8 cellular contexts compared by ENCODE assay signal in genomic region chr2:47225061-47225783, GRCh38. TPM values are rescaled to one million over a fixed set of nuclear protein-coding genes. Genes with fewer than 3 reads are reported as not detected.
A peak's percentile ranks its signal among the peaks of the same experiment; 100 is the strongest.
DNase-seq lines count a peak whose midpoint lies in the region; ATAC-seq and TF ChIP-seq lines count a peak whose summit lies in the region.

No MANE protein-coding gene starts in this region.

- CTCF ChIA-PET in mammary epithelial cell (lab: Charles Lee; ENCODE audit: low non-redundant PET), result no interaction called here

- ATAC-seq in lung (ENCODE audit: insufficient read depth, low FRiP score), result peak; percentile 29
- no peak for ATAC-seq in GM21529 (IDR thresholded peaks at IDR 0.05; ENCODE audit: unreplicated experiment)

- H3K27ac ChIP-seq in mammary epithelial cell (ENCODE audit: insufficient read depth, low read depth, low read length) (no peak overlapping the region), lung (ENCODE audit: low read depth in 1 of 2, low read length in 1 of 2) (peak overlapping the region in 1 of 2 donors; percentile 17)

- H3K4me3 ChIP-seq in BE2C (ENCODE audit: low read depth, low read length) (no peak overlapping the region), mammary epithelial cell (replicated peaks in 1 of 3; ENCODE audit: insufficient read depth in 1 of 3, low read depth in 2 of 3, low read length in 3 of 3) (no peak overlapping the region), lung (no peak overlapping the region)

- no peak for TF ChIP-seq CTCF in BE2C (IDR thresholded peaks at IDR 0.05; ENCODE audit: low read depth, low read length)
- no peak for TF ChIP-seq CTCF in mammary epithelial cell (conservative IDR thresholded peaks at IDR 0.05 in 1 of 2, IDR thresholded peaks at IDR 0.05 in 1 of 2; ENCODE audit: extremely low read depth in 1 of 2, insufficient read depth in 1 of 2, low read depth in 1 of 2, low read length in 2 of 2)
- no peak for TF ChIP-seq CTCF in lung (IDR thresholded peaks at IDR 0.05; ENCODE audit: control extremely low read depth, extremely low read depth)

- no peak overlapping the region for H3K9ac ChIP-seq in mammary epithelial cell (ENCODE audit: insufficient read depth, low read length)

- H3K4me3 Mint-ChIP-seq in activated T-helper 1 cell treated with anti-CD3 and anti-CD28 coated beads, Interleukin-12 subunit alpha, Interleukin-12 subunit beta, Interleukin-2, Interleukin-4 antibody, amounts not matched to agents 30 ng/mL and 10 ng/mL and 1 ng/mL, durations not matched to agents 14 hours and 24 hours and 36 hours, result no peak overlapping the region

- no peaks in the 10 kb centered on the region for H4K20me1 ChIP-seq in mammary epithelial cell (ENCODE audit: insufficient read depth, low read length)

- H3K36me3 ChIP-seq in BE2C (no peaks in the 10 kb centered on the region), mammary epithelial cell (ENCODE audit: insufficient read depth, low read length) (no peaks in the 10 kb centered on the region), lung (ENCODE audit: control insufficient read depth in 2 of 2, insufficient read depth in 2 of 2, low read length in 2 of 2) (no peaks in the 10 kb centered on the region)

- H2AFZ ChIP-seq in mammary epithelial cell (ENCODE audit: low read depth, low read length), result no peak overlapping the region

- H3K4me1 ChIP-seq in BE2C, result peaks cover 40% of the 10 kb centered on the region
- peaks cover 9% of the 10 kb centered on the region for H3K4me1 ChIP-seq in mammary epithelial cell (ENCODE audit: insufficient read depth, low read length)
- H3K4me1 ChIP-seq in lung (ENCODE audit: control insufficient read depth in 2 of 2, insufficient read depth in 2 of 2, low read length in 2 of 2), result peaks cover 7 to 8% of the 10 kb centered on the region in 2 donors

- H3K9me3 Mint-ChIP-seq in activated T-helper 1 cell treated with anti-CD3 and anti-CD28 coated beads, Interleukin-12 subunit alpha, Interleukin-12 subunit beta, Interleukin-2, Interleukin-4 antibody, amounts not matched to agents 30 ng/mL and 10 ng/mL and 1 ng/mL, durations not matched to agents 14 hours and 24 hours and 36 hours, result no peaks in the 10 kb centered on the region

- H3K36me3 Mint-ChIP-seq in activated T-helper 1 cell treated with anti-CD3 and anti-CD28 coated beads, Interleukin-12 subunit alpha, Interleukin-12 subunit beta, Interleukin-2, Interleukin-4 antibody, amounts not matched to agents 30 ng/mL and 10 ng/mL and 1 ng/mL, durations not matched to agents 14 hours and 24 hours and 36 hours (ENCODE audit: low read depth), result no peaks in the 10 kb centered on the region

- dilution Hi-C loops in mammary epithelial cell (cut with HindIII; ENCODE audit: low sequenced_read_pairs), result loop anchor here (5.0 kb wide), 1 partner anchor 57 kb away; no protein-coding TSS in a partner anchor

- H3K27me3 Mint-ChIP-seq in activated T-helper 1 cell treated with anti-CD3 and anti-CD28 coated beads, Interleukin-12 subunit alpha, Interleukin-12 subunit beta, Interleukin-2, Interleukin-4 antibody, amounts not matched to agents 30 ng/mL and 10 ng/mL and 1 ng/mL, durations not matched to agents 14 hours and 24 hours and 36 hours (ENCODE audit: insufficient read depth), result peaks cover 2% of the 10 kb centered on the region

- no TSS peak for BruUV-seq in mammary epithelial cell (replicated peaks; lab: Mats Ljungman, UMichigan)

- no peak overlapping the region for H3K27ac Mint-ChIP-seq in activated T-helper 1 cell treated with anti-CD3 and anti-CD28 coated beads, Interleukin-12 subunit alpha, Interleukin-12 subunit beta, Interleukin-2, Interleukin-4 antibody, amounts not matched to agents 30 ng/mL and 10 ng/mL and 1 ng/mL, durations not matched to agents 14 hours and 24 hours and 36 hours

- in situ Hi-C loops in mammary epithelial cell (cut with MboI; ENCODE audit: low sequenced_read_pairs in 2 of 2), result no loop called here

- H3K4me1 Mint-ChIP-seq in activated T-helper 1 cell treated with anti-CD3 and anti-CD28 coated beads, Interleukin-12 subunit alpha, Interleukin-12 subunit beta, Interleukin-2, Interleukin-4 antibody, amounts not matched to agents 30 ng/mL and 10 ng/mL and 1 ng/mL, durations not matched to agents 14 hours and 24 hours and 36 hours (ENCODE audit: low read depth), result no peaks in the 10 kb centered on the region

- peak; percentile 89 for DNase-seq in BE2C
- peak; percentile 70 for DNase-seq in NCI-H2029 treated with DMSO at 0.1 percent for 48 hours (lab: John Stamatoyannopoulos, UW)
- DNase-seq in mammary epithelial cell, result peak; percentile 35
- peak; percentile 51 for DNase-seq in lung (ENCODE audit: low spot score)
- no peak for DNase-seq in activated T-helper 1 cell treated with anti-CD3 and anti-CD28 coated beads, Interleukin-12 subunit alpha, Interleukin-12 subunit beta, Interleukin-2, Interleukin-4 antibody, amounts not matched to agents 30 ng/mL and 10 ng/mL and 1 ng/mL, durations not matched to agents 14 hours and 24 hours and 36 hours (ENCODE audit: low spot score)
- no peak for DNase-seq in NCI-H1436 (lab: John Stamatoyannopoulos, UW)
- no peak for DNase-seq in activated CD4-positive, alpha-beta T cell treated with anti-CD3 and anti-CD28 coated beads, Interleukin-2, amount 50 U/mL, for 48 hours

- no peak overlapping the region for H3K4me2 ChIP-seq in mammary epithelial cell (ENCODE audit: insufficient read depth, low read depth, low read length)

- no peaks in the 10 kb centered on the region for H3K79me2 ChIP-seq in mammary epithelial cell (ENCODE audit: insufficient read depth, low read length)

- H3K9me3 ChIP-seq in BE2C (no peaks in the 10 kb centered on the region), mammary epithelial cell (replicated peaks; ENCODE audit: insufficient read depth, low read length) (no peaks in the 10 kb centered on the region), lung (ENCODE audit: control insufficient read depth in 2 of 2, insufficient read depth in 1 of 2, low read length in 1 of 2) (no peaks in the 10 kb centered on the region)

- H3K27me3 ChIP-seq in BE2C, result no peaks in the 10 kb centered on the region
- no peaks in the 10 kb centered on the region for H3K27me3 ChIP-seq in mammary epithelial cell (ENCODE audit: insufficient read depth, low read length)
- no peaks in the 10 kb centered on the region for H3K27me3 ChIP-seq in lung (ENCODE audit: control insufficient read depth, insufficient read depth)

- intact Hi-C loops in mammary epithelial cell (cut with micrococcal nuclease), result loop anchor here (2.0 kb wide), 1 partner anchor 26 kb away; no protein-coding TSS in a partner anchor
- intact Hi-C loops in activated T-helper 1 cell treated with anti-CD3 and anti-CD28 coated beads, Interleukin-12 subunit alpha, Interleukin-12 subunit beta, Interleukin-2, Interleukin-4 antibody, amounts not matched to agents 30 ng/mL and 10 ng/mL and 1 ng/mL, durations not matched to agents 14 hours and 24 hours and 36 hours (cut with micrococcal nuclease), result no loop called here

- WGBS in mammary epithelial cell (ENCODE audit: low coverage, missing lambda C conversion rate), result 75% methylated on average over 8 of the region's 8 CpGs
- WGBS in lung, 2 donors, result 74 to 77% methylated on average over 8 of the region's 8 CpGs

RNA-seq across cellular contexts. Expression of gene CALM2, which starts 48.9 kb away (rescaled TPM):
- 2,068 TPM for polyA plus RNA-seq in BE2C (2012; ENCODE audit: insufficient read depth, insufficient read length, low read depth)
- total RNA-seq in mammary epithelial cell (100 to 1,000 TPM; 318 to 470 TPM), lung (100 to 1,000 TPM; 437 to 492 TPM)
- polyA plus RNA-seq in mammary epithelial cell (498 TPM), lung (100 to 1,000 TPM; 475 to 653 TPM)
- 173 TPM for polyA minus RNA-seq in mammary epithelial cell
- total RNA-seq in activated T-helper 1 cell treated with anti-CD3 and anti-CD28 coated beads, Interleukin-12 subunit alpha, Interleukin-12 subunit beta, Interleukin-2, Interleukin-4 antibody, amounts not matched to agents 30 ng/mL and 10 ng/mL and 1 ng/mL, durations not matched to agents 14 hours and 24 hours and 36 hours, result 404 and 419 TPM in 2 replicates

Comparison
In these comparisons a context has a peak if more than half of its experiments do, and no peak if none do; other contexts are left out.
1. DNase-seq: peak in BE2C (single experiment), NCI-H2029 treated with DMSO at 0.1 percent for 48 hours (single experiment), mammary epithelial cell (single experiment) and lung (single experiment); none in activated T-helper 1 cell treated with anti-CD3 and anti-CD28 coated beads, Interleukin-12 subunit alpha, Interleukin-12 subunit beta, Interleukin-2, Interleukin-4 antibody, amounts not matched to agents 30 ng/mL and 10 ng/mL and 1 ng/mL, durations not matched to agents 14 hours and 24 hours and 36 hours (single experiment), NCI-H1436 (single experiment) and activated CD4-positive, alpha-beta T cell treated with anti-CD3 and anti-CD28 coated beads, Interleukin-2, amount 50 U/mL, for 48 hours (0 of 2).